ENCODE assay signal across 1 cellular context in genomic region chr22:19579880-19580279, GRCh38.
TF ChIP-seq lines count a peak whose summit lies in the region.

No MANE protein-coding gene starts in this region.

TF ChIP-seq in SK-N-SH treated with all-trans-retinoic acid at 6 μM for 48 hours, 23 proteins besides CTCF, POLR2A, EP300 and RAD21 (continued from another document):
- TF ChIP-seq, protein P1, sequence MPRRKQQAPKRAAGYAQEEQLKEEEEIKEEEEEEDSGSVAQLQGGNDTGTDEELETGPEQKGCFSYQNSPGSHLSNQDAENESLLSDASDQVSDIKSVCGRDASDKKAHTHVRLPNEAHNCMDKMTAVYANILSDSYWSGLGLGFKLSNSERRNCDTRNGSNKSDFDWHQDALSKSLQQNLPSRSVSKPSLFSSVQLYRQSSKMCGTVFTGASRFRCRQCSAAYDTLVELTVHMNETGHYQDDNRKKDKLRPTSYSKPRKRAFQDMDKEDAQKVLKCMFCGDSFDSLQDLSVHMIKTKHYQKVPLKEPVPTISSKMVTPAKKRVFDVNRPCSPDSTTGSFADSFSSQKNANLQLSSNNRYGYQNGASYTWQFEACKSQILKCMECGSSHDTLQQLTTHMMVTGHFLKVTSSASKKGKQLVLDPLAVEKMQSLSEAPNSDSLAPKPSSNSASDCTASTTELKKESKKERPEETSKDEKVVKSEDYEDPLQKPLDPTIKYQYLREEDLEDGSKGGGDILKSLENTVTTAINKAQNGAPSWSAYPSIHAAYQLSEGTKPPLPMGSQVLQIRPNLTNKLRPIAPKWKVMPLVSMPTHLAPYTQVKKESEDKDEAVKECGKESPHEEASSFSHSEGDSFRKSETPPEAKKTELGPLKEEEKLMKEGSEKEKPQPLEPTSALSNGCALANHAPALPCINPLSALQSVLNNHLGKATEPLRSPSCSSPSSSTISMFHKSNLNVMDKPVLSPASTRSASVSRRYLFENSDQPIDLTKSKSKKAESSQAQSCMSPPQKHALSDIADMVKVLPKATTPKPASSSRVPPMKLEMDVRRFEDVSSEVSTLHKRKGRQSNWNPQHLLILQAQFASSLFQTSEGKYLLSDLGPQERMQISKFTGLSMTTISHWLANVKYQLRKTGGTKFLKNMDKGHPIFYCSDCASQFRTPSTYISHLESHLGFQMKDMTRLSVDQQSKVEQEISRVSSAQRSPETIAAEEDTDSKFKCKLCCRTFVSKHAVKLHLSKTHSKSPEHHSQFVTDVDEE (CRISPR knock-in tag; IDR thresholded peaks at IDR 0.05), result no peak
- no peak for TF ChIP-seq BACH2 (CRISPR knock-in tag; IDR thresholded peaks at IDR 0.05; ENCODE audit: borderline replicate concordance)
- no peak for TF ChIP-seq OSR1 (CRISPR knock-in tag; IDR thresholded peaks at IDR 0.05)
- no peak for TF ChIP-seq ZFP3 (CRISPR knock-in tag; IDR thresholded peaks at IDR 0.05)
- no peak for TF ChIP-seq TCF4 (CRISPR knock-in tag; IDR thresholded peaks at IDR 0.05; ENCODE audit: borderline replicate concordance)
- TF ChIP-seq ZNF8 (CRISPR knock-in tag; IDR thresholded peaks at IDR 0.05), result no peak
- no peak for TF ChIP-seq TOX (CRISPR knock-in tag; IDR thresholded peaks at IDR 0.05; ENCODE audit: borderline replicate concordance)
- no peak for TF ChIP-seq SNAI2 (CRISPR knock-in tag; IDR thresholded peaks at IDR 0.05)
- no peak for TF ChIP-seq CSDC2 (CRISPR knock-in tag; IDR thresholded peaks at IDR 0.05)
